ENCODE assay signal across 11 cellular contexts in genomic region chr12:91870872-91871707, GRCh38.
DNase-seq lines count a peak whose midpoint lies in the region; ATAC-seq and TF ChIP-seq lines count a peak whose summit lies in the region.
"Had no signal": no experiment of that assay in that cellular context is flagged by ENCODE, and none has a peak within 500 bp of the region (broad histone marks: within the 10 kb centered on the region; RNA-seq: fewer than 3 reads in every experiment).

No MANE protein-coding gene starts in this region.

- peak; percentile 88 for ATAC-seq in left colon

- no peaks in the 10 kb centered on the region for H3K4me1 ChIP-seq in colonic mucosa

- CTCF ChIA-PET in activated CD4-positive, alpha-beta memory T cell treated with anti-CD3 and anti-CD28 coated beads for 36 hours (lab: Charles Lee): interaction anchor here (0.6 to 1.6 kb wide), 2 partner anchors 60 to 185 kb away, joined by 4 to 5 read pairs; no protein-coding TSS in a partner anchor

- H3K9ac ChIP-seq in colonic mucosa (ENCODE audit: low read depth in 2 of 2, low read length in 2 of 2): no peak overlapping the region

- H3K9me3 Mint-ChIP-seq in activated naive CD4-positive, alpha-beta T cell treated with anti-CD3 and anti-CD28 coated beads, Interleukin-2, amount 50 U/mL, for 24 hours: peaks cover 10% of the 10 kb centered on the region
- H3K9me3 Mint-ChIP-seq in activated CD4-positive, alpha-beta memory T cell treated with anti-CD3 and anti-CD28 coated beads for 36 hours: no peaks in the 10 kb centered on the region
- no peaks in the 10 kb centered on the region for H3K9me3 Mint-ChIP-seq in chondrocyte (ENCODE audit: low read depth)

- H3K4me3 Mint-ChIP-seq in activated naive CD4-positive, alpha-beta T cell treated with anti-CD3 and anti-CD28 coated beads, Interleukin-2, amount 50 U/mL, for 24 hours: peak overlapping the region; percentile 60
- H3K4me3 Mint-ChIP-seq in activated CD4-positive, alpha-beta memory T cell treated with anti-CD3 and anti-CD28 coated beads for 36 hours: peak overlapping the region; percentile 40
- no peak overlapping the region for H3K4me3 Mint-ChIP-seq in chondrocyte (ENCODE audit: unreplicated experiment)

- intact Hi-C loops in activated CD4-positive, alpha-beta memory T cell treated with anti-CD3 and anti-CD28 coated beads for 36 hours (cut with micrococcal nuclease): no loop called here
- intact Hi-C loops in left colon (cut with DNase I, micrococcal nuclease): no loop called here
- intact Hi-C loops in colonic mucosa (cut with DNase I): no loop called here

- H3K27me3 ChIP-seq in colonic mucosa: no peaks in the 10 kb centered on the region

- H3K4me3 ChIP-seq in colonic mucosa: no peak overlapping the region

- no peak for DNase-seq in activated naive CD4-positive, alpha-beta T cell treated with Interleukin-2 at 50 U/mL for 16 hours
- no peak for DNase-seq in activated CD4-positive, alpha-beta memory T cell treated with anti-CD3 and anti-CD28 coated beads for 36 hours
- DNase-seq in left colon (no peak), chondrocyte (ENCODE audit: low spot score) (no peak), NOMO-1 (lab: John Stamatoyannopoulos, UW; ENCODE audit: unreplicated experiment in 2 of 2) (no peak), colonic mucosa (no peak), islet precursor cell (no peak)
- DNase-seq: HCEC 1CT; NCI-H526; stimulated activated CD4-positive, alpha-beta T cell treated with anti-CD3 and anti-CD28 coated beads, Interleukin-1b, Interleukin-23, amount 100 ng/mL, for 48 hours had no signal

- H3K27me3 Mint-ChIP-seq in activated naive CD4-positive, alpha-beta T cell treated with anti-CD3 and anti-CD28 coated beads, Interleukin-2, amount 50 U/mL, for 24 hours: no peaks in the 10 kb centered on the region
- no peaks in the 10 kb centered on the region for H3K27me3 Mint-ChIP-seq in activated CD4-positive, alpha-beta memory T cell treated with anti-CD3 and anti-CD28 coated beads for 36 hours
- H3K27me3 Mint-ChIP-seq in chondrocyte (ENCODE audit: low read depth): no peaks in the 10 kb centered on the region

- TF ChIP-seq CTCF in chondrocyte (IDR thresholded peaks at IDR 0.05) (no peak), colonic mucosa (IDR thresholded peaks at IDR 0.05) (no peak)

- H3K27ac ChIP-seq in colonic mucosa: no peak overlapping the region

- peaks cover 65% of the 10 kb centered on the region for H3K4me1 Mint-ChIP-seq in activated naive CD4-positive, alpha-beta T cell treated with anti-CD3 and anti-CD28 coated beads, Interleukin-2, amount 50 U/mL, for 24 hours
- H3K4me1 Mint-ChIP-seq in activated CD4-positive, alpha-beta memory T cell treated with anti-CD3 and anti-CD28 coated beads for 36 hours (ENCODE audit: low read depth): peaks cover 46% of the 10 kb centered on the region
- H3K4me1 Mint-ChIP-seq in chondrocyte (ENCODE audit: low read depth): peaks cover 13% of the 10 kb centered on the region

- H3K27ac Mint-ChIP-seq in activated naive CD4-positive, alpha-beta T cell treated with anti-CD3 and anti-CD28 coated beads, Interleukin-2, amount 50 U/mL, for 24 hours: peak overlapping the region; percentile 85
- peak overlapping the region; percentile 77 for H3K27ac Mint-ChIP-seq in activated CD4-positive, alpha-beta memory T cell treated with anti-CD3 and anti-CD28 coated beads for 36 hours
- H3K27ac Mint-ChIP-seq in chondrocyte (ENCODE audit: unreplicated experiment): no peak overlapping the region

- H3K36me3 Mint-ChIP-seq in activated naive CD4-positive, alpha-beta T cell treated with anti-CD3 and anti-CD28 coated beads, Interleukin-2, amount 50 U/mL, for 24 hours: peaks cover 8% of the 10 kb centered on the region
- no peaks in the 10 kb centered on the region for H3K36me3 Mint-ChIP-seq in activated CD4-positive, alpha-beta memory T cell treated with anti-CD3 and anti-CD28 coated beads for 36 hours
- no peaks in the 10 kb centered on the region for H3K36me3 Mint-ChIP-seq in chondrocyte (ENCODE audit: low read depth)

- H3K36me3 ChIP-seq in colonic mucosa: no peaks in the 10 kb centered on the region

- no peaks in the 10 kb centered on the region for H3K9me3 ChIP-seq in colonic mucosa

- POLR2A ChIA-PET in activated CD4-positive, alpha-beta memory T cell treated with anti-CD3 and anti-CD28 coated beads for 36 hours (lab: Charles Lee): no interaction called here
